In genomic region chr7:106006906-106007305, GRCh38 we compare ENCODE assay signal across 37 cellular contexts. TPM values are rescaled to one million over a fixed set of nuclear protein-coding genes. Genes with fewer than 3 reads are reported as not detected.
DNase-seq lines count a peak whose midpoint lies in the region; ATAC-seq, FAIRE-seq and TF ChIP-seq lines count a peak whose summit lies in the region.
"Had no signal": no experiment of that assay in that cellular context is flagged by ENCODE, and none has a peak within 500 bp of the region (broad histone marks: within the 10 kb centered on the region; RNA-seq: fewer than 3 reads in every experiment).

No MANE protein-coding gene starts in this region.

- H3K4me1 ChIP-seq in HEK293 (ENCODE audit: control insufficient read depth, insufficient read depth, low read length) (no peaks in the 10 kb centered on the region), K562 (replicated peaks in 1 of 2; ENCODE audit: control insufficient read depth in 2 of 2, insufficient read depth in 2 of 2, low read length in 2 of 2) (peaks cover 9 to 12% of the 10 kb centered on the region in 2 experiments; a peak in 4 of 5 replicates)

- TF ChIP-seq RAD21 in K562 (CRISPR knock-in tag; conservative IDR thresholded peaks at IDR 0.05 in 1 of 2, IDR thresholded peaks at IDR 0.05 in 1 of 2): no peak

- TF ChIP-seq CTCF in HEK293 (tag by site-specific recombination; IDR thresholded peaks at IDR 0.05) (no peak), K562 (IDR thresholded peaks at IDR 0.05 in 2 of 3, conservative IDR thresholded peaks at IDR 0.05 in 1 of 3; ENCODE audit: insufficient read depth in 2 of 3, low read depth in 1 of 3, low read length in 3 of 3) (no peak)

- H3K9ac ChIP-seq in K562 (ENCODE audit: insufficient read depth in 1 of 2, low read depth in 2 of 2, low read length in 2 of 2): no peak overlapping the region
- H3K9ac ChIP-seq: BLaER1; BLaER1 treated with 17β-estradiol and CSF1 and Interleukin-3, amounts not matched to agents 10 nM and 100 nM had no signal

- H3K27ac ChIP-seq in HEK293 (ENCODE audit: extremely low read depth, low read depth, low read length): no peak overlapping the region
- no peak overlapping the region for H3K27ac ChIP-seq in K562 (ENCODE audit: extremely low read depth, low read depth, low read length)
- H3K27ac ChIP-seq: 22Rv1; A549; BLaER1; BLaER1 treated with 17β-estradiol and CSF1 and Interleukin-3, amounts not matched to agents 10 nM and 100 nM; C4-2B had no signal

- 19% methylated on average over 5 of the region's 5 CpGs for WGBS in K562 (ENCODE audit: insufficient coverage, low coverage, missing lambda C conversion rate)

- CTCF ChIA-PET in HEK293 (lab: Yijun Ruan, JAX): interaction anchor here (0.6 to 1.0 kb wide), 4 partner anchors 242 to 1021 kb away, joined by 3 to 4 read pairs (median 4); no protein-coding TSS in a partner anchor
- CTCF ChIA-PET in K562 (lab: Yijun Ruan, JAX; ENCODE audit: low intra/inter-chr PET ratio): no interaction called here

- no peaks in the 10 kb centered on the region for H4K20me1 ChIP-seq in K562 (replicated peaks; ENCODE audit: control insufficient read depth, insufficient read depth, low read length)
- H4K20me1 ChIP-seq: BLaER1; BLaER1 treated with 17β-estradiol and CSF1 and Interleukin-3, amounts not matched to agents 10 nM and 100 nM had no signal

- H3K9me3 ChIP-seq in HEK293 (ENCODE audit: control insufficient read depth, insufficient read depth, low read depth, low read length) (no peaks in the 10 kb centered on the region), K562 (replicated peaks; ENCODE audit: control insufficient read depth, insufficient read depth, low read depth, low read length) (0 out of 2 replicates have a peak, but pooled peaks cover 2% of the 10 kb centered on the region)
- H3K9me3 ChIP-seq: BE2C had no signal

- H3K4me1 Mint-ChIP-seq in naive thymus-derived CD8-positive, alpha-beta T cell: peaks cover 12 to 27% (median 18%) of the 10 kb centered on the region in 4 donors

- ATAC-seq in K562 (no peak), left lobe of liver (peak; percentile 52), HG02973 (IDR thresholded peaks at IDR 0.05; ENCODE audit: unreplicated experiment) (no peak), HG02759 (IDR thresholded peaks at IDR 0.05; ENCODE audit: unreplicated experiment) (no peak)
- ATAC-seq in naive thymus-derived CD8-positive, alpha-beta T cell: no peak
- ATAC-seq: A549; CD8-positive, alpha-beta T cell had no signal

- H2AFZ ChIP-seq in K562 (ENCODE audit: low read depth, low read length): no peak overlapping the region

- peaks cover 0 to 15% (median 10%) of the 10 kb centered on the region in 3 donors for H3K36me3 Mint-ChIP-seq in naive thymus-derived CD8-positive, alpha-beta T cell
- H3K36me3 Mint-ChIP-seq: CD14-positive monocyte had no signal

- DNase-seq in K562 (ENCODE audit: extremely low read depth in 1 of 4, low spot score in 3 of 4) (no peak), left lobe of liver (ENCODE audit: low spot score) (peak; percentile 60), mesenteric fat pad (ENCODE audit: low spot score) (peak; percentile 26), NCI-H146 treated with DMSO at 0.1 percent for 48 hours (lab: John Stamatoyannopoulos, UW; ENCODE audit: unreplicated experiment) (no peak)
- DNase-seq in naive thymus-derived CD8-positive, alpha-beta T cell: no peak
- DNase-seq: 8988T; ACHN; AML-193; BE2C; C1 segment of cervical spinal cord; Caco-2; Calu3; CD4-positive, alpha-beta memory T cell; CD4-positive, alpha-beta T cell; CD4-positive, CD25-positive, alpha-beta regulatory T cell; CD8-positive, alpha-beta memory T cell; CD8-positive, alpha-beta T cell; COR-L47; DMS 273 treated with DMSO at 0.1 percent for 48 hours; DMS153; DMS53; DMS79; DMS79 treated with DMSO at 0.1 percent for 48 hours; DND-41; EL had no signal

- H3K4me3 ChIP-seq in HEK293 (ENCODE audit: low read depth, low read length) (no peak overlapping the region), K562 (no peak overlapping the region)
- H3K4me3 ChIP-seq: A549; BLaER1; BLaER1 treated with 17β-estradiol and CSF1 and Interleukin-3, amounts not matched to agents 10 nM and 100 nM had no signal

- no peak overlapping the region for H3K4me2 ChIP-seq in K562 (ENCODE audit: insufficient read depth, low read length)
- H3K4me2 ChIP-seq: A549; BLaER1; BLaER1 treated with 17β-estradiol and CSF1 and Interleukin-3, amounts not matched to agents 10 nM and 100 nM had no signal

- POLR2A ChIA-PET in HEK293 (lab: Yijun Ruan, JAX): no interaction called here
- POLR2A ChIA-PET in K562 (lab: Yijun Ruan, JAX): no interaction called here
- POLR2A ChIA-PET in naive thymus-derived CD8-positive, alpha-beta T cell (lab: Charles Lee): no interaction called here

- H3K27me3 Mint-ChIP-seq in naive thymus-derived CD8-positive, alpha-beta T cell: peaks cover 0 to 2% (median 0%) of the 10 kb centered on the region in 5 donors
- H3K27me3 Mint-ChIP-seq: CD4-positive, alpha-beta memory T cell; CD4-positive, alpha-beta T cell; CD4-positive, CD25-positive, alpha-beta regulatory T cell; CD8-positive, alpha-beta memory T cell had no signal

- H3K4me3 Mint-ChIP-seq in naive thymus-derived CD8-positive, alpha-beta T cell: no peak overlapping the region
- H3K4me3 Mint-ChIP-seq: B cell; CD14-positive monocyte; CD4-positive, alpha-beta memory T cell; CD4-positive, alpha-beta T cell; CD4-positive, CD25-positive, alpha-beta regulatory T cell; CD8-positive, alpha-beta memory T cell; CD8-positive, alpha-beta T cell had no signal

- no peak for TF ChIP-seq EP300 in K562 (IDR thresholded peaks at IDR 0.05; ENCODE audit: low read length)

- in situ Hi-C loops in K562 (cut with MboI): no loop called here

- H3K9me1 ChIP-seq in K562 (ENCODE audit: control insufficient read depth, insufficient read depth, low read length): no peaks in the 10 kb centered on the region

- intact Hi-C loops in K562 (cut with micrococcal nuclease): no loop called here

- H3K79me2 ChIP-seq in K562 (ENCODE audit: control insufficient read depth, insufficient read depth, low read length): no peaks in the 10 kb centered on the region

- no peak for TF ChIP-seq POLR2A in K562 (conservative IDR thresholded peaks at IDR 0.05)

- H3K9me3 Mint-ChIP-seq in naive thymus-derived CD8-positive, alpha-beta T cell: peaks cover 0 to 32% (median 18%) of the 10 kb centered on the region in 9 donors

- peaks cover 3 to 6% of the 10 kb centered on the region in 2 experiments; a peak in 3 of 5 replicates for H3K27me3 ChIP-seq in K562 (ENCODE audit: control insufficient read depth in 2 of 2, insufficient read depth in 2 of 2, low read length in 2 of 2)
- H3K27me3 ChIP-seq: BE2C had no signal

- FAIRE-seq in K562 (lab: Jason Lieb, UNC): no peak
- FAIRE-seq: A204.1, A549, D721Med had no signal

- H3K27ac Mint-ChIP-seq in naive thymus-derived CD8-positive, alpha-beta T cell: peak overlapping the region in 1 of 10 donors; percentile 24
- H3K27ac Mint-ChIP-seq: B cell; CD4-positive, alpha-beta memory T cell; CD4-positive, alpha-beta T cell; CD4-positive, CD25-positive, alpha-beta regulatory T cell; CD8-positive, alpha-beta T cell had no signal

- no TSS peak for BruUV-seq in K562 (replicated peaks; lab: Mats Ljungman, UMichigan)

- H3K36me3 ChIP-seq in HEK293 (ENCODE audit: control insufficient read depth in 2 of 2, insufficient read depth in 1 of 2, low read length in 2 of 2): no peaks in the 10 kb centered on the region
- no peaks in the 10 kb centered on the region for H3K36me3 ChIP-seq in K562 (ENCODE audit: control insufficient read depth, insufficient read depth, low read length)
- H3K36me3 ChIP-seq: BE2C, BLaER1 had no signal

TF ChIP-seq in HEK293, 187 proteins besides CTCF, POLR2A, EP300 and RAD21:
- TF ChIP-seq ZNF626 (tag by site-specific recombination; IDR thresholded peaks at IDR 0.05) (no peak), ZNF621 (tag by site-specific recombination; IDR thresholded peaks at IDR 0.05) (no peak), ZNF585B (tag by site-specific recombination; IDR thresholded peaks at IDR 0.05) (peak; percentile 77)

TF ChIP-seq in K562, 482 proteins besides CTCF, POLR2A, EP300 and RAD21 (continues in another document):
- TF ChIP-seq ZFP36 (IDR thresholded peaks at IDR 0.05; ENCODE audit: low read depth, low read length, partially characterized antibody): peak; percentile 42
- TF ChIP-seq, protein P1, sequence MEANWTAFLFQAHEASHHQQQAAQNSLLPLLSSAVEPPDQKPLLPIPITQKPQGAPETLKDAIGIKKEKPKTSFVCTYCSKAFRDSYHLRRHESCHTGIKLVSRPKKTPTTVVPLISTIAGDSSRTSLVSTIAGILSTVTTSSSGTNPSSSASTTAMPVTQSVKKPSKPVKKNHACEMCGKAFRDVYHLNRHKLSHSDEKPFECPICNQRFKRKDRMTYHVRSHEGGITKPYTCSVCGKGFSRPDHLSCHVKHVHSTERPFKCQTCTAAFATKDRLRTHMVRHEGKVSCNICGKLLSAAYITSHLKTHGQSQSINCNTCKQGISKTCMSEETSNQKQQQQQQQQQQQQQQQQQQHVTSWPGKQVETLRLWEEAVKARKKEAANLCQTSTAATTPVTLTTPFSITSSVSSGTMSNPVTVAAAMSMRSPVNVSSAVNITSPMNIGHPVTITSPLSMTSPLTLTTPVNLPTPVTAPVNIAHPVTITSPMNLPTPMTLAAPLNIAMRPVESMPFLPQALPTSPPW (CRISPR knock-in tag; IDR thresholded peaks at IDR 0.05): no peak
- TF ChIP-seq STAT5B (CRISPR knock-in tag; IDR thresholded peaks at IDR 0.05): no peak
- TF ChIP-seq PPARD (CRISPR knock-in tag; IDR thresholded peaks at IDR 0.05): no peak

RNA-seq across cellular contexts. Expression of gene CDHR3, which starts 43.8 kb away (rescaled TPM):
- total RNA-seq in K562 (2011; cell fraction: chromatin; rRNA removed; ENCODE audit: low replicate concordance): 0.56 and 1.1 TPM in 2 replicates
- 0.50 and 0.79 TPM in 2 replicates for total RNA-seq in K562 (2011; cell fraction: nucleolus; rRNA removed)
- 1.3 and 2.3 TPM in 2 replicates for total RNA-seq in K562 (2011; cell fraction: nucleoplasm; rRNA removed)
- total RNA-seq in K562 (2014; rRNA removed) (0.09 and 0.37 TPM in 2 replicates), K562 (2014; rRNA removed; fragmentation: Illumina TruSeq; extraction: Trizol) (0.26 and 0.36 TPM in 2 replicates), K562 (2015; rRNA removed; fragmentation: Illumina TruSeq; extraction: Trizol) (0.11 TPM in 1 of 2 replicates, not detected in the other), K562 (2021) (0.34 and 0.66 TPM in 2 replicates), left lobe of liver (7.7 TPM), mesenteric fat pad (35.7 TPM)
- polyA plus RNA-seq in K562 (2011; rRNA removed) (0.15 and 0.33 TPM in 2 replicates), K562 (2014; fragmentation: Illumina TruSeq; extraction: Trizol) (0.10 and 0.18 TPM in 2 replicates), K562 (2014; fragmentation: Nextera tagmentation; extraction: Ambion mirVana) (under 1 TPM in 1 of 2 experiments, not detected in 1; 0.03 TPM), K562 (2014; rRNA removed) (0.19 and 0.30 TPM in 2 replicates)
- 0.09 and 0.18 TPM in 2 replicates for polyA plus RNA-seq in K562 (2011; cell fraction: cytosol; rRNA removed)
- 0.62 and 0.70 TPM in 2 replicates for polyA plus RNA-seq in K562 (2011; cell fraction: nucleus; rRNA removed)
- polyA plus RNA-seq in K562 (2012): 0.28 and 0.44 TPM in 2 replicates
- 0.36 TPM in 1 of 2 replicates, not detected in the other for polyA minus RNA-seq in K562 (2011; rRNA and poly(A)+ RNA removed)
- polyA minus RNA-seq in K562 (2011; cell fraction: cytosol; rRNA and poly(A)+ RNA removed): not detected in 2 replicates
- polyA minus RNA-seq in K562 (2011; cell fraction: nucleus; rRNA and poly(A)+ RNA removed): 0.54 and 0.67 TPM in 2 replicates
- total RNA-seq in naive thymus-derived CD8-positive, alpha-beta T cell: 1 to 10 TPM; 5.8 to 6.0 TPM
- polyA plus RNA-seq in naive thymus-derived CD8-positive, alpha-beta T cell: 1 to 10 TPM in 2 of 3 donors, under 1 TPM in 1; 0.63 to 2.0 (median 1.4) TPM

Comparison
In these comparisons a context has a peak if more than half of its experiments do, and no peak if none do; other contexts are left out.
1. DNase-seq: peak in left lobe of liver (single experiment) and mesenteric fat pad (single experiment); none in K562 (0 of 4), NCI-H146 treated with DMSO at 0.1 percent for 48 hours (single experiment) and naive thymus-derived CD8-positive, alpha-beta T cell (0 of 10).